ENCODE assay signal across 9 cellular contexts in the genomic region with DNA sequence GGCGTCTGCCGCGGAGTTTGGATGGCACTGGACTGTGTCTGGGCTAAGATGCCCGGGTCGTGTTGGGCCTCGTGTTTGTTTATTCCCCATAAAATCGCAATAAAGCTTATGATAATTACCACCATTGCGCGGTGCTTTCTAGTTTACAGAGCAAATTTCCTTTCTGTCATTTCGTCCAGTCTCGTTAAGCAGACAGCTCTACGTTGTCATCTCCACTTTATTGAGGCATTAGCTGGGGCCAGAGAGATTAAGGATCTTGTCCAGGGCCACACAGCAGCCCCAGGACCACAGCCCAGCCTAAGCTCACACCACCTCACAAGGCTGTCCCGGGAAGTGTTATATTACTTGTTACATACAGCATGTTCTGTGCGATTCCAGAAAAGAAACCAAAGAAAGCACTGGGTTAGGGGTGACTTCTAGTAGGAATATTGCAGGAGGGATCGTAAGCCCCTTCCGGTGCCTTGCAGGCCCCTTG. TPM values are rescaled to one million over a fixed set of nuclear protein-coding genes. Genes with fewer than 3 reads are reported as not detected.
A peak's percentile ranks its signal among the peaks of the same experiment; 100 is the strongest.
DNase-seq lines count a peak whose midpoint lies in the region; TF ChIP-seq lines count a peak whose summit lies in the region.
"Had no signal": no experiment of that assay in that cellular context is flagged by ENCODE, and none has a peak within 500 bp of the region (broad histone marks: within the 10 kb centered on the region; RNA-seq: fewer than 3 reads in every experiment).

No MANE protein-coding gene starts in this region.

- H3K4me3 ChIP-seq in BLaER1 (peak overlapping the region; percentile 57), HUES6 (ENCODE audit: low read depth, low read length) (peak overlapping the region; percentile 46), endodermal cell (ENCODE audit: low read length) (peak overlapping the region; percentile 67), neural progenitor cell (peak overlapping the region; percentile 51)

- H3K9me3 ChIP-seq in BLaER1 (no peaks in the 10 kb centered on the region), HUES6 (ENCODE audit: control insufficient read depth, insufficient read depth, low read depth, low read length) (no peaks in the 10 kb centered on the region), endodermal cell (ENCODE audit: control insufficient read depth, low read length) (no peaks in the 10 kb centered on the region), neural progenitor cell (ENCODE audit: low read depth) (no peaks in the 10 kb centered on the region)

- H3F3A ChIP-seq in neural progenitor cell (ENCODE audit: low read depth) = peaks cover 5% of the 10 kb centered on the region

- H3K4me1 ChIP-seq in BLaER1 (peaks cover 22% of the 10 kb centered on the region), HUES6 (ENCODE audit: control insufficient read depth, insufficient read depth, low read length) (peaks cover 3% of the 10 kb centered on the region; the same call in 1 of the 2 replicates), endodermal cell (ENCODE audit: control insufficient read depth, insufficient read depth, low read length) (peaks cover 5% of the 10 kb centered on the region), neural progenitor cell (peaks cover 5% of the 10 kb centered on the region)

- peak overlapping the region; percentile 98 for H2AFZ ChIP-seq in neural progenitor cell (replicated peaks)

- H3K4me2 ChIP-seq in BLaER1 = peak overlapping the region; percentile 89
- peak overlapping the region; percentile 96 for H3K4me2 ChIP-seq in neural progenitor cell

- WGBS in endodermal cell (ENCODE audit: insufficient coverage in 1 of 2, insufficient read length in 1 of 2), 2 experiments = 44 to 50% methylated on average over 11 to 16 of the region's 16 CpGs

- H3K4me3 Mint-ChIP-seq in endodermal cell (peak overlapping the region; percentile 31), neural progenitor cell (peak overlapping the region; percentile 81)
- H3K4me3 Mint-ChIP-seq: dendritic cell treated with granulocyte-macrophage colony-stimulating factor and Interleukin-4, amounts not matched to agents 40 ng/mL and 50 ng/mL, for 4 days had no signal

- H3K36me3 ChIP-seq in BLaER1 (no peaks in the 10 kb centered on the region), HUES6 (ENCODE audit: control insufficient read depth, insufficient read depth, low read length) (no peaks in the 10 kb centered on the region), endodermal cell (ENCODE audit: control insufficient read depth, insufficient read depth, low read length) (no peaks in the 10 kb centered on the region), neural progenitor cell (no peaks in the 10 kb centered on the region)

- TF ChIP-seq CTCF in endodermal cell (conservative IDR thresholded peaks at IDR 0.05) (no peak), neural progenitor cell (IDR thresholded peaks at IDR 0.05) (no peak)

- H4K20me1 ChIP-seq in BLaER1 (no peaks in the 10 kb centered on the region), neural progenitor cell (ENCODE audit: low read depth) (no peaks in the 10 kb centered on the region)

- no peak overlapping the region for H3K27ac Mint-ChIP-seq in endodermal cell
- H3K27ac Mint-ChIP-seq in neural progenitor cell = no peak overlapping the region
- H3K27ac Mint-ChIP-seq: dendritic cell treated with granulocyte-macrophage colony-stimulating factor and Interleukin-4, amounts not matched to agents 40 ng/mL and 50 ng/mL, for 4 days had no signal

- H3K27ac ChIP-seq in BLaER1 (no peak overlapping the region; the same call in 1 of the 2 replicates), HUES6 (ENCODE audit: low read depth, low read length) (no peak overlapping the region), endodermal cell (ENCODE audit: low read depth, low read length) (no peak overlapping the region), neural progenitor cell (no peak overlapping the region)

- H3K9ac ChIP-seq in BLaER1 = peak overlapping the region; percentile 63; the same call in 1 of the 2 replicates
- H3K9ac ChIP-seq in HUES6 (ENCODE audit: low read length) = no peak overlapping the region
- H3K9ac ChIP-seq in endodermal cell (ENCODE audit: extremely low read depth, low read length, poor library complexity, severe bottlenecking) = no peak overlapping the region
- no peak overlapping the region for H3K9ac ChIP-seq in neural progenitor cell

- DNase-seq in endodermal cell (no peak), neural progenitor cell (ENCODE audit: low spot score) (no peak), NAMALWA (ENCODE audit: low spot score) (no peak), medulla oblongata (ENCODE audit: extremely low spot score) (no peak), GOT3 (lab: John Stamatoyannopoulos, UW) (no peak), dedifferentiated amniotic fluid mesenchymal stem cell (ENCODE audit: extremely low spot score) (no peak)

- H3K4me1 Mint-ChIP-seq in endodermal cell (peaks cover 8% of the 10 kb centered on the region), neural progenitor cell (peaks cover 30% of the 10 kb centered on the region)

- peaks cover 54% of the 10 kb centered on the region for H3K27me3 Mint-ChIP-seq in endodermal cell (ENCODE audit: insufficient read depth)
- peaks cover 15% of the 10 kb centered on the region for H3K27me3 Mint-ChIP-seq in neural progenitor cell (ENCODE audit: insufficient read depth, low read depth)

- H3K9me3 Mint-ChIP-seq in endodermal cell (no peaks in the 10 kb centered on the region), neural progenitor cell (no peaks in the 10 kb centered on the region)
- H3K9me3 Mint-ChIP-seq: dendritic cell treated with granulocyte-macrophage colony-stimulating factor and Interleukin-4, amounts not matched to agents 40 ng/mL and 50 ng/mL, for 4 days had no signal

- H3K27me3 ChIP-seq in BLaER1 (peaks cover 25% of the 10 kb centered on the region), HUES6 (ENCODE audit: control insufficient read depth, insufficient read depth, low read length) (peaks cover 41% of the 10 kb centered on the region), endodermal cell (ENCODE audit: control insufficient read depth, insufficient read depth, low read length, poor library complexity, severe bottlenecking) (peaks cover 34% of the 10 kb centered on the region), neural progenitor cell (peaks cover 27% of the 10 kb centered on the region)

- H3K36me3 Mint-ChIP-seq in endodermal cell (ENCODE audit: low read depth) (no peaks in the 10 kb centered on the region), neural progenitor cell (no peaks in the 10 kb centered on the region)

- H3K79me2 ChIP-seq in neural progenitor cell (ENCODE audit: low read depth) = no peaks in the 10 kb centered on the region

RNA-seq across cellular contexts. Expression of a gene that starts 6.4 kb away (rescaled TPM):
- under 1 TPM; 0.26 to 0.62 TPM for total RNA-seq in endodermal cell
- polyA plus RNA-seq in endodermal cell (2013, experiment 1 of 2) = 9.1 TPM
- polyA plus RNA-seq in endodermal cell (2013, experiment 2 of 2) = 6.7 TPM
- total RNA-seq in neural progenitor cell (ENCODE audit: low replicate concordance) = 26.6 and 39.7 TPM in 2 replicates

Comparison
In these comparisons a context has a peak if more than half of its experiments do, and no peak if none do; other contexts are left out.
1. RNA of a gene that starts 6.4 kb away (total RNA-seq): 26.6 to 39.7 TPM in neural progenitor cell; 0.26 to 0.62 TPM in endodermal cell; every median in the first group is over 10 times any median in the second.
2. Peak in every context shown above with its lines, with median percentiles within 50 percentile points of each other: H3K4me3 ChIP-seq.